Comparison of ENCODE assay signal across 1 cellular context in the genomic region with DNA sequence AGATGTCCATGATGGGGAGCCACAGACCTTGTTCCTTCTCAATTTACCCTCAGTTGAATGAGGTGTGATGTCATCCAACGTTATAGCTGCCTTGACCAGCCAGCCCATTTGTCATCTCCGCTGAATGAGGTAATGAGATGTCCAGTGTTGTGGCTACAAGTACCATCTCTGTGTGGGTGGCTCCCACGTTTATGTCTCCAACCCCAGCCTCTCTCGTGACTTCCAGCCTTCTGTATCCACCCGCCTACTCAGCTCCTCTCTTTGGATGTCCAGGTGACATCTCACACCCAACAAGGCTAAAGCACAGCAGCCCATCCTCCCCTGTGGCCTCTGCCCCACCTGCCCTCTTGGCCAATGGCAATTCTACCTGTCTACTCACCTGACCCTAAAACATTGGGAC.
TF ChIP-seq lines count a peak whose summit lies in the region.

No MANE protein-coding gene starts in this region.

TF ChIP-seq in HCT116, 20 proteins besides CTCF, POLR2A, EP300 and RAD21 (continued from another document):
- TF ChIP-seq, protein P1, sequence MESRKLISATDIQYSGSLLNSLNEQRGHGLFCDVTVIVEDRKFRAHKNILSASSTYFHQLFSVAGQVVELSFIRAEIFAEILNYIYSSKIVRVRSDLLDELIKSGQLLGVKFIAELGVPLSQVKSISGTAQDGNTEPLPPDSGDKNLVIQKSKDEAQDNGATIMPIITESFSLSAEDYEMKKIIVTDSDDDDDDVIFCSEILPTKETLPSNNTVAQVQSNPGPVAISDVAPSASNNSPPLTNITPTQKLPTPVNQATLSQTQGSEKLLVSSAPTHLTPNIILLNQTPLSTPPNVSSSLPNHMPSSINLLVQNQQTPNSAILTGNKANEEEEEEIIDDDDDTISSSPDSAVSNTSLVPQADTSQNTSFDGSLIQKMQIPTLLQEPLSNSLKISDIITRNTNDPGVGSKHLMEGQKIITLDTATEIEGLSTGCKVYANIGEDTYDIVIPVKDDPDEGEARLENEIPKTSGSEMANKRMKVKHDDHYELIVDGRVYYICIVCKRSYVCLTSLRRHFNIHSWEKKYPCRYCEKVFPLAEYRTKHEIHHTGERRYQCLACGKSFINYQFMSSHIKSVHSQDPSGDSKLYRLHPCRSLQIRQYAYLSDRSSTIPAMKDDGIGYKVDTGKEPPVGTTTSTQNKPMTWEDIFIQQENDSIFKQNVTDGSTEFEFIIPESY (IDR thresholded peaks at IDR 0.05; ENCODE audit: extremely low read depth, insufficient replicate concordance, low read length): no peak
- no peak for TF ChIP-seq SRF (IDR thresholded peaks at IDR 0.05; ENCODE audit: low read depth)
- TF ChIP-seq, protein P2, sequence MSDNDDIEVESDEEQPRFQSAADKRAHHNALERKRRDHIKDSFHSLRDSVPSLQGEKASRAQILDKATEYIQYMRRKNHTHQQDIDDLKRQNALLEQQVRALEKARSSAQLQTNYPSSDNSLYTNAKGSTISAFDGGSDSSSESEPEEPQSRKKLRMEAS (IDR thresholded peaks at IDR 0.05): no peak
- TF ChIP-seq FOSL1 (IDR thresholded peaks at IDR 0.05; ENCODE audit: low read depth): no peak
- TF ChIP-seq, protein P3, sequence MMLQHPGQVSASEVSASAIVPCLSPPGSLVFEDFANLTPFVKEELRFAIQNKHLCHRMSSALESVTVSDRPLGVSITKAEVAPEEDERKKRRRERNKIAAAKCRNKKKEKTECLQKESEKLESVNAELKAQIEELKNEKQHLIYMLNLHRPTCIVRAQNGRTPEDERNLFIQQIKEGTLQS (IDR thresholded peaks at IDR 0.05): no peak
